ENCODE assay signal across 15 cellular contexts in the genomic region with DNA sequence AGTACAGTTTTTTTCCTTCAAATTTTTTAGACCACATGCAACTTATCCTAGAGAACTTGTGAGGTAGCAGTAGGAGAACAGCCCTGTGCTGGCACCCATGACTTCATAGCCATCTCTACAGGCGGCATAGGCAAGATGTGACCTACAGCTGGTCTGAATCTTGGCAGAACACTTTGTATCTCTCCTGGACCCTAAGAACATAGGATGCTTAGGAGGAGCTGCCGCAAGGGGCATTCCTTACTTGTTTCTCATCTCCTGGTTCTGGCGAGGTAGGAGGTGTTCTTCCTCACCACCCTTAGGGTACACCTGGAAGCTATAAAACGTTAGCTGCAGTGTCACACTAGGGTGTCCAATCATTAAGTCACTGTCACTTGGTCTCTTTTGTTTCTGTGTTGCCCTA. TPM values are rescaled to one million over a fixed set of nuclear protein-coding genes. Genes with fewer than 3 reads are reported as not detected.
DNase-seq lines count a peak whose midpoint lies in the region; ATAC-seq, FAIRE-seq and TF ChIP-seq lines count a peak whose summit lies in the region.
"Had no signal": no experiment of that assay in that cellular context is flagged by ENCODE, and none has a peak within 500 bp of the region (broad histone marks: within the 10 kb centered on the region; RNA-seq: fewer than 3 reads in every experiment).

No MANE protein-coding gene starts in this region.

- BruUV-seq in mammary epithelial cell (replicated peaks; lab: Mats Ljungman, UMichigan) (no TSS peak), K562 (replicated peaks; lab: Mats Ljungman, UMichigan) (no TSS peak)

- H3K27ac ChIP-seq in mammary epithelial cell (ENCODE audit: insufficient read depth, low read depth, low read length): no peak overlapping the region
- H3K27ac ChIP-seq in breast epithelium: no peak overlapping the region
- no peak overlapping the region for H3K27ac ChIP-seq in K562 (ENCODE audit: extremely low read depth, low read depth, low read length)
- H3K27ac ChIP-seq: BLaER1 had no signal

- H3K9me3 ChIP-seq in mammary epithelial cell (replicated peaks; ENCODE audit: insufficient read depth, low read length) (no peaks in the 10 kb centered on the region), breast epithelium (no peaks in the 10 kb centered on the region), K562 (replicated peaks; ENCODE audit: control insufficient read depth, insufficient read depth, low read depth, low read length) (no peaks in the 10 kb centered on the region)
- H3K9me3 ChIP-seq: BLaER1 had no signal

- in situ Hi-C loops in mammary epithelial cell (cut with MboI; ENCODE audit: low sequenced_read_pairs in 2 of 2) (no loop called here), K562 (cut with MboI) (no loop called here)

- DNase-seq in mammary epithelial cell (peak; percentile 28), breast epithelium (ENCODE audit: low spot score in 2 of 2) (no peak), K562 (ENCODE audit: extremely low read depth in 1 of 4, low spot score in 3 of 4) (no peak), iris pigment epithelial cell (ENCODE audit: low read depth) (peak; percentile 11), NCI-H1417 (lab: John Stamatoyannopoulos, UW) (no peak), NCI-H2196 (lab: John Stamatoyannopoulos, UW; ENCODE audit: unreplicated experiment) (no peak)
- DNase-seq: 8988T, AML-193, DMS53, H7 had no signal

- no peak for TF ChIP-seq POLR2A in breast epithelium (IDR thresholded peaks at IDR 0.05)
- TF ChIP-seq POLR2A in K562 (conservative IDR thresholded peaks at IDR 0.05): no peak

- TF ChIP-seq CTCF in mammary epithelial cell (conservative IDR thresholded peaks at IDR 0.05 in 1 of 2, IDR thresholded peaks at IDR 0.05 in 1 of 2; ENCODE audit: extremely low read depth in 1 of 2, insufficient read depth in 1 of 2, low read depth in 1 of 2, low read length in 2 of 2) (no peak), breast epithelium (IDR thresholded peaks at IDR 0.05) (no peak), K562 (IDR thresholded peaks at IDR 0.05 in 2 of 3, conservative IDR thresholded peaks at IDR 0.05 in 1 of 3; ENCODE audit: insufficient read depth in 2 of 3, low read depth in 1 of 3, low read length in 3 of 3) (no peak)

- H3K27me3 ChIP-seq in mammary epithelial cell (ENCODE audit: insufficient read depth, low read length): no peaks in the 10 kb centered on the region
- no peaks in the 10 kb centered on the region for H3K27me3 ChIP-seq in breast epithelium
- no peaks in the 10 kb centered on the region for H3K27me3 ChIP-seq in K562 (ENCODE audit: control insufficient read depth in 2 of 2, insufficient read depth in 2 of 2, low read length in 2 of 2)
- H3K27me3 ChIP-seq: BLaER1 had no signal

- no peak for TF ChIP-seq RAD21 in K562 (CRISPR knock-in tag; conservative IDR thresholded peaks at IDR 0.05 in 1 of 2, IDR thresholded peaks at IDR 0.05 in 1 of 2)

- dilution Hi-C loops in mammary epithelial cell (cut with HindIII; ENCODE audit: low sequenced_read_pairs): no loop called here

- H3K4me3 ChIP-seq in mammary epithelial cell (replicated peaks in 1 of 3; ENCODE audit: insufficient read depth in 1 of 3, low read depth in 2 of 3, low read length in 3 of 3) (no peak overlapping the region), breast epithelium (no peak overlapping the region), K562 (no peak overlapping the region)
- H3K4me3 ChIP-seq: BLaER1, GM12878, GM23338 had no signal

- H3K9ac ChIP-seq in mammary epithelial cell (ENCODE audit: insufficient read depth, low read length) (no peak overlapping the region), K562 (ENCODE audit: insufficient read depth in 1 of 2, low read depth in 2 of 2, low read length in 2 of 2) (no peak overlapping the region)
- H3K9ac ChIP-seq: BLaER1 had no signal

- CTCF ChIA-PET in mammary epithelial cell (lab: Charles Lee; ENCODE audit: low non-redundant PET) (no interaction called here), K562 (lab: Yijun Ruan, JAX; ENCODE audit: low intra/inter-chr PET ratio) (no interaction called here)

- FAIRE-seq in K562 (lab: Jason Lieb, UNC): no peak
- FAIRE-seq: GM12878 had no signal

- H3K9me1 ChIP-seq in K562 (ENCODE audit: control insufficient read depth, insufficient read depth, low read length): no peaks in the 10 kb centered on the region

- peak overlapping the region; percentile 0 for H3K4me2 ChIP-seq in mammary epithelial cell (ENCODE audit: insufficient read depth, low read depth, low read length)
- H3K4me2 ChIP-seq in K562 (ENCODE audit: insufficient read depth, low read length): no peak overlapping the region
- H3K4me2 ChIP-seq: BLaER1, GM23338 had no signal

- H3K36me3 ChIP-seq in mammary epithelial cell (ENCODE audit: insufficient read depth, low read length) (peaks cover 3% of the 10 kb centered on the region), breast epithelium (no peaks in the 10 kb centered on the region), K562 (ENCODE audit: control insufficient read depth, insufficient read depth, low read length) (peaks cover 13% of the 10 kb centered on the region; the same call in 2 of the 3 replicates)

- intact Hi-C loops in mammary epithelial cell (cut with micrococcal nuclease): no loop called here
- intact Hi-C loops in breast epithelium (cut with DNase I; ENCODE audit: low total_unique reads): no loop called here
- intact Hi-C loops in K562 (cut with micrococcal nuclease): no loop called here

- H4K20me1 ChIP-seq in mammary epithelial cell (ENCODE audit: insufficient read depth, low read length) (no peaks in the 10 kb centered on the region), K562 (replicated peaks; ENCODE audit: control insufficient read depth, insufficient read depth, low read length) (no peaks in the 10 kb centered on the region)
- H4K20me1 ChIP-seq: BLaER1 had no signal

- POLR2A ChIA-PET in K562 (lab: Yijun Ruan, JAX): interaction anchor here (0.8 kb wide), 1 partner anchor 99 kb away, joined by 3 read pairs; no protein-coding TSS in a partner anchor

- H2AFZ ChIP-seq in mammary epithelial cell (ENCODE audit: low read depth, low read length) (no peak overlapping the region), K562 (ENCODE audit: low read depth, low read length) (no peak overlapping the region)
- H2AFZ ChIP-seq: GM23338 had no signal

- TF ChIP-seq EP300 in K562 (IDR thresholded peaks at IDR 0.05; ENCODE audit: low read length): no peak

- ATAC-seq in K562 (peak; percentile 31; the same call in 1 of the 3 replicates), SK-N-SH treated with all-trans-retinoic acid at 6 μM for 48 hours (no peak), HG02885 (IDR thresholded peaks at IDR 0.05; ENCODE audit: poor library complexity, unreplicated experiment) (no peak)
- ATAC-seq: GM12878, GM23338 had no signal

- H3K4me1 ChIP-seq in mammary epithelial cell (ENCODE audit: insufficient read depth, low read length) (peaks cover 10% of the 10 kb centered on the region), breast epithelium (no peaks in the 10 kb centered on the region), K562 (replicated peaks in 1 of 2; ENCODE audit: control insufficient read depth in 2 of 2, insufficient read depth in 2 of 2, low read length in 2 of 2) (no peaks in the 10 kb centered on the region)
- H3K4me1 ChIP-seq: BLaER1 had no signal

- H3K79me2 ChIP-seq in mammary epithelial cell (ENCODE audit: insufficient read depth, low read length): no peaks in the 10 kb centered on the region
- no peaks in the 10 kb centered on the region for H3K79me2 ChIP-seq in K562 (ENCODE audit: control insufficient read depth, insufficient read depth, low read length)

- WGBS in mammary epithelial cell (ENCODE audit: low coverage, missing lambda C conversion rate): 29% methylated on average over 4 of the region's 4 CpGs
- WGBS in K562 (ENCODE audit: insufficient coverage, low coverage, missing lambda C conversion rate): 20% methylated on average over 4 of the region's 4 CpGs

RNA-seq across cellular contexts. Expression of gene CWC15, which starts 16.4 kb away (rescaled TPM):
- total RNA-seq in mammary epithelial cell: 10 to 100 TPM; 27.5 to 46.5 TPM
- polyA plus RNA-seq in mammary epithelial cell: 24.1 TPM
- 0.36 TPM for polyA minus RNA-seq in mammary epithelial cell
- total RNA-seq in breast epithelium: 10 to 100 TPM; 42.9 to 62.7 (median 47.9) TPM
- total RNA-seq in K562 (2011; cell fraction: chromatin; rRNA removed; ENCODE audit: low replicate concordance): 30.9 and 73.8 TPM in 2 replicates
- 19.8 and 23.0 TPM in 2 replicates for total RNA-seq in K562 (2011; cell fraction: nucleolus; rRNA removed)
- total RNA-seq in K562 (2011; cell fraction: nucleoplasm; rRNA removed): 38.5 and 46.6 TPM in 2 replicates
- total RNA-seq in K562 (2014; rRNA removed): 47.3 and 61.6 TPM in 2 replicates
- 89.2 and 101 TPM in 2 replicates for total RNA-seq in K562 (2014; rRNA removed; fragmentation: Illumina TruSeq; extraction: Trizol)
- total RNA-seq in K562 (2015; rRNA removed; fragmentation: Illumina TruSeq; extraction: Trizol): 93.9 and 95.8 TPM in 2 replicates
- 61.6 and 76.0 TPM in 2 replicates for total RNA-seq in K562 (2021)
- 64.6 and 74.8 TPM in 2 replicates for polyA plus RNA-seq in K562 (2011; rRNA removed)
- 7.5 and 17.8 TPM in 2 replicates for polyA plus RNA-seq in K562 (2011; cell fraction: cytosol; rRNA removed)
- polyA plus RNA-seq in K562 (2011; cell fraction: nucleus; rRNA removed): 39.0 and 71.6 TPM in 2 replicates
- 60.8 and 68.8 TPM in 2 replicates for polyA plus RNA-seq in K562 (2012)
- 80.4 and 96.8 TPM in 2 replicates for polyA plus RNA-seq in K562 (2014; fragmentation: Illumina TruSeq; extraction: Trizol)
- 100 to 1,000 TPM; 128 to 168 TPM for polyA plus RNA-seq in K562 (2014; fragmentation: Nextera tagmentation; extraction: Ambion mirVana)
- 63.2 and 65.9 TPM in 2 replicates for polyA plus RNA-seq in K562 (2014; rRNA removed)
- polyA minus RNA-seq in K562 (2011; rRNA and poly(A)+ RNA removed): 44.0 and 51.2 TPM in 2 replicates
- polyA minus RNA-seq in K562 (2011; cell fraction: cytosol; rRNA and poly(A)+ RNA removed): 13.2 and 21.4 TPM in 2 replicates
- polyA minus RNA-seq in K562 (2011; cell fraction: nucleus; rRNA and poly(A)+ RNA removed): 31.8 and 70.3 TPM in 2 replicates

RNA-seq across cellular contexts. Expression of gene KDM4D, which starts 16.5 kb away (rescaled TPM):
- total RNA-seq in mammary epithelial cell: 1 to 10 TPM; 1.0 TPM
- polyA plus RNA-seq in mammary epithelial cell: 1.3 TPM
- polyA minus RNA-seq in mammary epithelial cell: 2.4 TPM
- total RNA-seq in breast epithelium: 1 to 10 TPM in 1 of 3 donors, under 1 TPM in 2; 0.33 to 1.2 (median 0.96) TPM
- total RNA-seq in K562 (2011; cell fraction: chromatin; rRNA removed; ENCODE audit: low replicate concordance): 1.0 and 1.2 TPM in 2 replicates
- 0.50 and 0.79 TPM in 2 replicates for total RNA-seq in K562 (2011; cell fraction: nucleolus; rRNA removed)
- 0.53 and 0.59 TPM in 2 replicates for total RNA-seq in K562 (2011; cell fraction: nucleoplasm; rRNA removed)
- total RNA-seq in K562 (2014; rRNA removed): 0.50 and 0.65 TPM in 2 replicates
- total RNA-seq in K562 (2014; rRNA removed; fragmentation: Illumina TruSeq; extraction: Trizol): 0.40 and 0.73 TPM in 2 replicates
- total RNA-seq in K562 (2015; rRNA removed; fragmentation: Illumina TruSeq; extraction: Trizol): 0.49 and 0.54 TPM in 2 replicates
- 0.74 and 1.1 TPM in 2 replicates for total RNA-seq in K562 (2021)
- polyA plus RNA-seq in K562 (2011; rRNA removed): 0.59 and 0.81 TPM in 2 replicates
- polyA plus RNA-seq in K562 (2011; cell fraction: cytosol; rRNA removed): 1.0 and 1.1 TPM in 2 replicates
- polyA plus RNA-seq in K562 (2011; cell fraction: nucleus; rRNA removed): 0.60 and 0.63 TPM in 2 replicates
- 0.64 and 1.1 TPM in 2 replicates for polyA plus RNA-seq in K562 (2012)
- polyA plus RNA-seq in K562 (2014; fragmentation: Illumina TruSeq; extraction: Trizol): 0.70 and 0.94 TPM in 2 replicates
- polyA plus RNA-seq in K562 (2014; fragmentation: Nextera tagmentation; extraction: Ambion mirVana): under 1 TPM; 0.34 to 0.39 TPM
- polyA plus RNA-seq in K562 (2014; rRNA removed): 0.48 and 0.59 TPM in 2 replicates
- polyA minus RNA-seq in K562 (2011; rRNA and poly(A)+ RNA removed): 1.3 and 1.5 TPM in 2 replicates
- 0.86 and 1.8 TPM in 2 replicates for polyA minus RNA-seq in K562 (2011; cell fraction: cytosol; rRNA and poly(A)+ RNA removed)
- polyA minus RNA-seq in K562 (2011; cell fraction: nucleus; rRNA and poly(A)+ RNA removed): 0.94 and 1.3 TPM in 2 replicates

Comparison
In these comparisons a context has a peak if more than half of its experiments do, and no peak if none do; other contexts are left out.
1. DNase-seq: peak in mammary epithelial cell (single experiment) and iris pigment epithelial cell (single experiment); none in breast epithelium (0 of 2), K562 (0 of 4), NCI-H1417 (0 of 3) and NCI-H2196 (single experiment).